ENCODE assay signal across 9 cellular contexts in genomic region chr17:82096709-82097186, GRCh38. TPM values are rescaled to one million over a fixed set of nuclear protein-coding genes. Genes with fewer than 3 reads are reported as not detected.
DNase-seq lines count a peak whose midpoint lies in the region; ATAC-seq, FAIRE-seq and TF ChIP-seq lines count a peak whose summit lies in the region.
"Had no signal": no experiment of that assay in that cellular context is flagged by ENCODE, and none has a peak within 500 bp of the region (broad histone marks: within the 10 kb centered on the region; RNA-seq: fewer than 3 reads in every experiment).

No MANE protein-coding gene starts in this region.

- H4K91ac ChIP-seq in H1 (replicated peaks; ENCODE audit: insufficient read length, low read length): no peak overlapping the region

- peak overlapping the region; percentile 100 for H3K4me2 ChIP-seq in BLaER1
- peak overlapping the region; percentile 80 to 85 for H3K4me2 ChIP-seq in H1 (ENCODE audit: insufficient read depth in 1 of 2, low read depth in 2 of 2, low read length in 2 of 2)

- H3K79me1 ChIP-seq in H1 (ENCODE audit: low read depth, low read length): peaks cover 15% of the 10 kb centered on the region

- H4K8ac ChIP-seq in H1 (ENCODE audit: extremely low read depth, insufficient read depth, low read length): peak overlapping the region; percentile 9; the same call in 1 of the 2 replicates

- H3K27me3 ChIP-seq in BLaER1: no peaks in the 10 kb centered on the region
- no peaks in the 10 kb centered on the region for H3K27me3 ChIP-seq in H1 (replicated peaks in 1 of 4; ENCODE audit: control insufficient read depth in 3 of 4, extremely low read depth in 1 of 4, insufficient read depth in 3 of 4, low read length in 3 of 4)

- ATAC-seq in left colon: no peak
- no peak for ATAC-seq in HG02763 (IDR thresholded peaks at IDR 0.05; ENCODE audit: unreplicated experiment)
- ATAC-seq: sciatic nerve had no signal

- H3K4me1 ChIP-seq in BLaER1 (peaks cover 48% of the 10 kb centered on the region), H1 (replicated peaks in 1 of 4; ENCODE audit: control insufficient read depth in 3 of 4, insufficient read depth in 4 of 4, low read length in 3 of 4) (peaks cover 0 to 36% (median 28%) of the 10 kb centered on the region in 4 experiments; a peak in 6 of 7 replicates)

- H3K4ac ChIP-seq in H1 (replicated peaks; ENCODE audit: insufficient read length, low read depth, low read length): peak overlapping the region; percentile 53

- H3K36me3 ChIP-seq in BLaER1 (peaks cover 49% of the 10 kb centered on the region), H1 (ENCODE audit: control insufficient read depth in 2 of 4, insufficient read depth in 4 of 4, low read length in 3 of 4) (peaks cover 28 to 43% (median 38%) of the 10 kb centered on the region in 4 experiments)

- peak overlapping the region; percentile 53; the same call in 1 of the 2 replicates for H2AK5ac ChIP-seq in H1 (ENCODE audit: low read depth, low read length)

- TF ChIP-seq RAD21 in H1 (IDR thresholded peaks at IDR 0.05 in 1 of 2, conservative IDR thresholded peaks at IDR 0.05 in 1 of 2; ENCODE audit: low read depth in 2 of 2, low read length in 2 of 2): no peak

- H3K27ac ChIP-seq in BLaER1 (peak overlapping the region; percentile 98), H1 (ENCODE audit: low read depth, low read length) (no peak overlapping the region)

- peaks cover 14% of the 10 kb centered on the region; the same call in 1 of the 2 replicates for H3K23me2 ChIP-seq in H1 (ENCODE audit: low read depth, low read length)

- no peaks in the 10 kb centered on the region for H3K36me3 Mint-ChIP-seq in nephron progenitor cell (ENCODE audit: low read depth)

- H3K4me3 ChIP-seq in BLaER1: peak overlapping the region; percentile 95
- peak overlapping the region; percentile 86 for H3K4me3 ChIP-seq in NB4 (ENCODE audit: low read depth, low read length)
- H3K4me3 ChIP-seq in H1 (ENCODE audit: extremely low read depth in 1 of 4, insufficient read depth in 2 of 4, low read depth in 3 of 4, low read length in 4 of 4): peak overlapping the region; percentile 62 to 94 (median 78)

- 49% methylated on average over 8 of the region's 8 CpGs; no CpG with 5 or more reads in 1 of the 2 experiments for WGBS in H1 (ENCODE audit: extremely low coverage in 1 of 2, insufficient coverage in 1 of 2, insufficient read length in 1 of 2, insufficient replicate concordance in 2 of 2, low coverage in 1 of 2, low lambda C conversion rate in 2 of 2, missing lambda C conversion rate in 1 of 2), 2 experiments

- peaks cover 35% of the 10 kb centered on the region for H3K4me1 Mint-ChIP-seq in nephron progenitor cell

- CTCF ChIA-PET in H1 (lab: Charles Lee; ENCODE audit: partially characterized antibody): interaction anchor here (1.4 to 1.5 kb wide), 2 partner anchors 12 to 61 kb away, joined by 3 to 6 read pairs; no protein-coding TSS in a partner anchor

- DNase-seq in NB4 (ENCODE audit: low read depth): peak; percentile 8
- no peak for DNase-seq in H1 (ENCODE audit: low read depth in 1 of 2, low spot score in 2 of 2)
- DNase-seq in nephron progenitor cell: no peak
- no peak for DNase-seq in ureter (ENCODE audit: low spot score)
- DNase-seq in left colon: no peak
- no peak for DNase-seq in HCEC 1CT

- H4K20me1 ChIP-seq in BLaER1: peaks cover 52% of the 10 kb centered on the region
- H4K20me1 ChIP-seq in H1 (replicated peaks in 1 of 2; ENCODE audit: control insufficient read depth in 1 of 2, insufficient read depth in 2 of 2, low read length in 2 of 2): peaks cover 11 to 41% of the 10 kb centered on the region in 2 experiments

- 0 out of 2 replicates have a peak overlapping the region, but pooled peaks have one; percentile 9 for H2BK12ac ChIP-seq in H1 (ENCODE audit: low read depth, low read length)

- peak overlapping the region; percentile 82 for H3K56ac ChIP-seq in H1 (replicated peaks; ENCODE audit: insufficient read length, low read depth, low read length)

- intact Hi-C loops in left colon (cut with DNase I, micrococcal nuclease): no loop called here

- H2AFZ ChIP-seq in H1 (ENCODE audit: low read length): no peak overlapping the region

- TF ChIP-seq POLR2A in NB4 (IDR thresholded peaks at IDR 0.05; ENCODE audit: extremely low read depth, insufficient read length) (no peak), H1 (IDR thresholded peaks at IDR 0.05; ENCODE audit: control extremely low read depth in 1 of 2, low read depth in 2 of 2, low read length in 2 of 2) (no peak)

- H3K27me3 Mint-ChIP-seq in nephron progenitor cell (ENCODE audit: low read depth, poor library complexity): no peaks in the 10 kb centered on the region

- peak overlapping the region; percentile 94 for H2BK120ac ChIP-seq in H1 (replicated peaks; ENCODE audit: low read depth, low read length)

- no peaks in the 10 kb centered on the region for H3K9me3 Mint-ChIP-seq in nephron progenitor cell

- no peak overlapping the region for H2BK20ac ChIP-seq in H1 (ENCODE audit: low read length)

- H3K9me3 ChIP-seq in BLaER1: no peaks in the 10 kb centered on the region
- no peaks in the 10 kb centered on the region for H3K9me3 ChIP-seq in H1 (ENCODE audit: insufficient read depth in 2 of 2, low read depth in 1 of 2, low read length in 1 of 2)

- TF ChIP-seq EP300 in H1 (IDR thresholded peaks at IDR 0.05; ENCODE audit: borderline replicate concordance in 1 of 2, low read depth in 2 of 2, low read length in 2 of 2): no peak

- peak overlapping the region; percentile 77 for H3K4me3 Mint-ChIP-seq in nephron progenitor cell

- TF ChIP-seq CTCF in NB4 (IDR thresholded peaks at IDR 0.05; ENCODE audit: low read depth, low read length) (no peak), H1 (IDR thresholded peaks at IDR 0.05; ENCODE audit: control extremely low read depth in 1 of 3, insufficient read depth in 1 of 3, low read depth in 1 of 3, low read length in 3 of 3) (no peak), nephron progenitor cell (IDR thresholded peaks at IDR 0.05) (no peak)

- no peak overlapping the region for H3K27ac Mint-ChIP-seq in nephron progenitor cell

- POLR2A ChIA-PET in H1 (lab: Charles Lee; ENCODE audit: partially characterized antibody): interaction anchor here (1.1 to 4.2 kb wide), 14 partner anchors 10 to 138 kb away, joined by 3 to 21 read pairs (median 8); partner anchors contain the start of gene DUS1L

- H2BK5ac ChIP-seq in H1 (ENCODE audit: low read depth, low read length): peak overlapping the region; percentile 52; the same call in 1 of the 2 replicates

- H3K9ac ChIP-seq in BLaER1: peak overlapping the region; percentile 98
- H3K9ac ChIP-seq in H1 (replicated peaks in 1 of 4; ENCODE audit: extremely low read depth in 1 of 4, low read depth in 3 of 4, low read length in 3 of 4): peak overlapping the region; percentile 55 to 77 (median 68); a peak in 6 of 7 replicates

- H3K79me2 ChIP-seq in H1 (ENCODE audit: control insufficient read depth in 1 of 2, insufficient read depth in 2 of 2, low read length in 2 of 2): peaks cover 15 to 47% of the 10 kb centered on the region in 2 experiments; a peak in 3 of 4 replicates

- peak overlapping the region; percentile 83 for H3K18ac ChIP-seq in H1 (ENCODE audit: extremely low read depth, low read length)

- H3K14ac ChIP-seq in H1 (ENCODE audit: insufficient read length): no peak overlapping the region

- no peak overlapping the region for H2BK15ac ChIP-seq in H1 (ENCODE audit: low read length)

- peak overlapping the region; percentile 19 for H4K5ac ChIP-seq in H1 (ENCODE audit: insufficient read length, low read depth, low read length)

- H3K23ac ChIP-seq in H1 (ENCODE audit: insufficient read length): no peak overlapping the region

- no peak for FAIRE-seq in H1 (lab: Jason Lieb, UNC)

RNA-seq across cellular contexts. Expression of gene FASN, which starts 1.3 kb away (rescaled TPM):
- total RNA-seq in H1 (2021; fragmentation: NEBNext Ultra II Directional; extraction: Animal tissue kit (Norgen Biotek cat#: 25700)): 559 and 561 TPM in 2 replicates
- 143 and 206 TPM in 2 replicates for polyA plus RNA-seq in H1 (2011; rRNA removed)
- polyA plus RNA-seq in H1 (2011; cell fraction: cytosol; rRNA removed): 95.7 TPM
- 314 TPM for polyA plus RNA-seq in H1 (2011; cell fraction: nucleus; rRNA removed)
- 203 to 428 TPM (median 382 TPM) in 4 replicates for polyA plus RNA-seq in H1 (2012, experiment 1 of 2)
- polyA plus RNA-seq in H1 (2012, experiment 2 of 2): 299 TPM
- polyA plus RNA-seq in H1 (2013, experiment 1 of 2): 202 TPM
- 154 TPM for polyA plus RNA-seq in H1 (2013, experiment 2 of 2)
- 112 and 123 TPM in 2 replicates for polyA minus RNA-seq in H1 (2011; rRNA and poly(A)+ RNA removed)
- polyA minus RNA-seq in H1 (2011; cell fraction: cytosol; rRNA and poly(A)+ RNA removed): 386 TPM
- polyA minus RNA-seq in H1 (2011; cell fraction: nucleus; rRNA and poly(A)+ RNA removed): 183 TPM
- 165 TPM for total RNA-seq in ureter
- total RNA-seq in left colon: 100 to 1,000 TPM in 1 of 2 donors, 10 to 100 TPM in 1; 89.0 to 171 TPM

RNA-seq across cellular contexts. Expression of gene DUS1L, which starts 31.1 kb away (rescaled TPM):
- 68.0 and 69.1 TPM in 2 replicates for total RNA-seq in H1 (2021; fragmentation: NEBNext Ultra II Directional; extraction: Animal tissue kit (Norgen Biotek cat#: 25700))
- polyA plus RNA-seq in H1 (2011; rRNA removed): 34.5 and 60.4 TPM in 2 replicates
- polyA plus RNA-seq in H1 (2011; cell fraction: cytosol; rRNA removed): 66.5 TPM
- 317 TPM for polyA plus RNA-seq in H1 (2011; cell fraction: nucleus; rRNA removed)
- polyA plus RNA-seq in H1 (2012, experiment 1 of 2): 43.1 to 60.5 TPM (median 57.0 TPM) in 4 replicates
- 60.6 TPM for polyA plus RNA-seq in H1 (2012, experiment 2 of 2)
- 38.5 TPM for polyA plus RNA-seq in H1 (2013, experiment 1 of 2)
- polyA plus RNA-seq in H1 (2013, experiment 2 of 2): 36.1 TPM
- polyA minus RNA-seq in H1 (2011; rRNA and poly(A)+ RNA removed): 19.1 and 24.6 TPM in 2 replicates
- polyA minus RNA-seq in H1 (2011; cell fraction: cytosol; rRNA and poly(A)+ RNA removed): 27.5 TPM
- polyA minus RNA-seq in H1 (2011; cell fraction: nucleus; rRNA and poly(A)+ RNA removed): 58.5 TPM
- total RNA-seq in ureter: 158 TPM
- total RNA-seq in left colon: 100 to 1,000 TPM; 127 to 146 TPM

RNA-seq across cellular contexts. Expression of gene GPS1, which starts 45.0 kb away (rescaled TPM):
- total RNA-seq in H1 (2021; fragmentation: NEBNext Ultra II Directional; extraction: Animal tissue kit (Norgen Biotek cat#: 25700)): 153 and 157 TPM in 2 replicates
- polyA plus RNA-seq in H1 (2011; rRNA removed): 277 and 354 TPM in 2 replicates
- polyA plus RNA-seq in H1 (2011; cell fraction: cytosol; rRNA removed): 226 TPM
- polyA plus RNA-seq in H1 (2011; cell fraction: nucleus; rRNA removed): 351 TPM
- polyA plus RNA-seq in H1 (2012, experiment 1 of 2): 127 to 186 TPM (median 168 TPM) in 4 replicates
- polyA plus RNA-seq in H1 (2012, experiment 2 of 2): 200 TPM
- polyA plus RNA-seq in H1 (2013, experiment 1 of 2): 99.3 TPM
- 100 TPM for polyA plus RNA-seq in H1 (2013, experiment 2 of 2)
- polyA minus RNA-seq in H1 (2011; rRNA and poly(A)+ RNA removed): 137 and 141 TPM in 2 replicates
- 110 TPM for polyA minus RNA-seq in H1 (2011; cell fraction: cytosol; rRNA and poly(A)+ RNA removed)
- polyA minus RNA-seq in H1 (2011; cell fraction: nucleus; rRNA and poly(A)+ RNA removed): 96.5 TPM
- total RNA-seq in ureter (91.2 TPM), left colon (10 to 100 TPM; 80.7 to 87.4 TPM)

RNA-seq across cellular contexts. Expression of gene RFNG, which starts 45.1 kb away (rescaled TPM):
- total RNA-seq in H1 (2021; fragmentation: NEBNext Ultra II Directional; extraction: Animal tissue kit (Norgen Biotek cat#: 25700)): 26.7 and 30.9 TPM in 2 replicates
- 28.4 and 50.3 TPM in 2 replicates for polyA plus RNA-seq in H1 (2011; rRNA removed)
- polyA plus RNA-seq in H1 (2011; cell fraction: cytosol; rRNA removed): 25.7 TPM
- polyA plus RNA-seq in H1 (2011; cell fraction: nucleus; rRNA removed): 139 TPM
- polyA plus RNA-seq in H1 (2012, experiment 1 of 2): 26.1 to 34.2 TPM (median 32.0 TPM) in 4 replicates
- 32.2 TPM for polyA plus RNA-seq in H1 (2012, experiment 2 of 2)
- 26.3 TPM for polyA plus RNA-seq in H1 (2013, experiment 1 of 2)
- polyA plus RNA-seq in H1 (2013, experiment 2 of 2): 26.6 TPM
- polyA minus RNA-seq in H1 (2011; rRNA and poly(A)+ RNA removed): 8.3 and 9.7 TPM in 2 replicates
- 15.2 TPM for polyA minus RNA-seq in H1 (2011; cell fraction: cytosol; rRNA and poly(A)+ RNA removed)
- polyA minus RNA-seq in H1 (2011; cell fraction: nucleus; rRNA and poly(A)+ RNA removed): 23.8 TPM
- total RNA-seq in ureter: 30.0 TPM
- 10 to 100 TPM; 31.5 to 32.3 TPM for total RNA-seq in left colon

RNA-seq across cellular contexts. Expression of gene DCXR, which starts 59.3 kb away (rescaled TPM):
- total RNA-seq in H1 (2021; fragmentation: NEBNext Ultra II Directional; extraction: Animal tissue kit (Norgen Biotek cat#: 25700)): 96.3 and 110 TPM in 2 replicates
- polyA plus RNA-seq in H1 (2011; rRNA removed): 212 and 338 TPM in 2 replicates
- 163 TPM for polyA plus RNA-seq in H1 (2011; cell fraction: cytosol; rRNA removed)
- 167 TPM for polyA plus RNA-seq in H1 (2011; cell fraction: nucleus; rRNA removed)
- polyA plus RNA-seq in H1 (2012, experiment 1 of 2): 92.1 to 118 TPM (median 110 TPM) in 4 replicates
- polyA plus RNA-seq in H1 (2012, experiment 2 of 2): 187 TPM
- 57.6 TPM for polyA plus RNA-seq in H1 (2013, experiment 1 of 2)
- 58.1 TPM for polyA plus RNA-seq in H1 (2013, experiment 2 of 2)
- polyA minus RNA-seq in H1 (2011; rRNA and poly(A)+ RNA removed): 35.5 and 81.7 TPM in 2 replicates
- 40.5 TPM for polyA minus RNA-seq in H1 (2011; cell fraction: cytosol; rRNA and poly(A)+ RNA removed)
- polyA minus RNA-seq in H1 (2011; cell fraction: nucleus; rRNA and poly(A)+ RNA removed): 31.1 TPM
- 176 TPM for total RNA-seq in ureter
- 100 to 1,000 TPM; 111 to 137 TPM for total RNA-seq in left colon
